In genomic region chr10:24681476-24682088, GRCh38 we compare ENCODE assay signal across 1 cellular context.
TF ChIP-seq lines count a peak whose summit lies in the region.

No MANE protein-coding gene starts in this region.

TF ChIP-seq in HEK293, 187 proteins besides CTCF, POLR2A, EP300 and RAD21 (continued from another document and continues in another):
- TF ChIP-seq ZNF18 (tag by site-specific recombination; IDR thresholded peaks at IDR 0.05) (no peak), ZBTB48 (tag by site-specific recombination; IDR thresholded peaks at IDR 0.05) (no peak), PBX3 (CRISPR knock-in tag; IDR thresholded peaks at IDR 0.05) (no peak), ZFHX2 (tag by site-specific recombination; conservative IDR thresholded peaks at IDR 0.05) (no peak), ZBTB1 (tag by site-specific recombination; IDR thresholded peaks at IDR 0.05) (no peak), SALL2 (tag by site-specific recombination; IDR thresholded peaks at IDR 0.05; ENCODE audit: borderline replicate concordance) (no peak), ZNF624 (tag by site-specific recombination; IDR thresholded peaks at IDR 0.05) (no peak), ZNF600 (tag by site-specific recombination; IDR thresholded peaks at IDR 0.05) (peak; percentile 55; the same call in 1 of the 2 replicates), KLF16 (tag by site-specific recombination; IDR thresholded peaks at IDR 0.05) (0 out of 2 replicates have a peak, but pooled peaks have one; percentile 38), IKZF3 (tag by site-specific recombination; IDR thresholded peaks at IDR 0.05) (no peak), ZSCAN30 (tag by site-specific recombination; IDR thresholded peaks at IDR 0.05) (0 out of 2 replicates have a peak, but pooled peaks have one; percentile 15), ZNF423 (tag by site-specific recombination; IDR thresholded peaks at IDR 0.05) (no peak), HIC1 (tag by site-specific recombination; IDR thresholded peaks at IDR 0.05) (no peak), ZNF544 (tag by site-specific recombination; IDR thresholded peaks at IDR 0.05) (no peak), ZNF175 (tag by site-specific recombination; IDR thresholded peaks at IDR 0.05) (no peak), ZNF132 (tag by site-specific recombination; IDR thresholded peaks at IDR 0.05; ENCODE audit: borderline replicate concordance) (no peak), ZNF138 (tag by site-specific recombination; IDR thresholded peaks at IDR 0.05; ENCODE audit: borderline replicate concordance) (no peak), ZIC2 (tag by site-specific recombination; IDR thresholded peaks at IDR 0.05) (no peak), OVOL3 (tag by site-specific recombination; IDR thresholded peaks at IDR 0.05) (no peak), KLF17 (tag by site-specific recombination; IDR thresholded peaks at IDR 0.05) (no peak), ZNF24 (tag by site-specific recombination; IDR thresholded peaks at IDR 0.05) (0 out of 2 replicates have a peak, but pooled peaks have one; percentile 27), ZNF488 (tag by site-specific recombination; IDR thresholded peaks at IDR 0.05) (no peak), SP7 (tag by site-specific recombination; IDR thresholded peaks at IDR 0.05) (0 out of 2 replicates have a peak, but pooled peaks have one; percentile 11), ZNF623 (tag by site-specific recombination; IDR thresholded peaks at IDR 0.05) (no peak), ZNF692 (tag by site-specific recombination; IDR thresholded peaks at IDR 0.05) (0 out of 2 replicates have a peak, but pooled peaks have one; percentile 35), ZBTB44 (tag by site-specific recombination; IDR thresholded peaks at IDR 0.05) (peak; percentile 19; the same call in 1 of the 2 replicates), ZNF335 (tag by site-specific recombination; conservative IDR thresholded peaks at IDR 0.05) (peak; percentile 71), PRDM4 (tag by site-specific recombination; IDR thresholded peaks at IDR 0.05) (0 out of 2 replicates have a peak, but pooled peaks have one; percentile 30), ZNF416 (tag by site-specific recombination; IDR thresholded peaks at IDR 0.05) (no peak), ZBTB17 (tag by site-specific recombination; IDR thresholded peaks at IDR 0.05) (peak; percentile 41; the same call in 1 of the 2 replicates), ZNF548 (tag by site-specific recombination; IDR thresholded peaks at IDR 0.05) (no peak), GLIS2 (tag by site-specific recombination; IDR thresholded peaks at IDR 0.05) (no peak), ZNF571 (tag by site-specific recombination; IDR thresholded peaks at IDR 0.05) (no peak), PRDM10 (tag by site-specific recombination; IDR thresholded peaks at IDR 0.05) (peak; percentile 50), ZNF2 (tag by site-specific recombination; IDR thresholded peaks at IDR 0.05) (no peak), ZNF707 (tag by site-specific recombination; IDR thresholded peaks at IDR 0.05) (no peak), KLF8 (tag by site-specific recombination; IDR thresholded peaks at IDR 0.05) (no peak), ZNF248 (tag by site-specific recombination; IDR thresholded peaks at IDR 0.05) (no peak), ZBTB10 (tag by site-specific recombination; IDR thresholded peaks at IDR 0.05) (no peak), ZFP41 (tag by site-specific recombination; IDR thresholded peaks at IDR 0.05; ENCODE audit: borderline replicate concordance) (no peak), ZNF510 (tag by site-specific recombination; IDR thresholded peaks at IDR 0.05; ENCODE audit: insufficient replicate concordance) (no peak), ZNF654 (tag by site-specific recombination; IDR thresholded peaks at IDR 0.05; ENCODE audit: low read depth) (no peak), ZNF549 (tag by site-specific recombination; IDR thresholded peaks at IDR 0.05) (no peak), GLI2 (tag by site-specific recombination; IDR thresholded peaks at IDR 0.05; ENCODE audit: borderline replicate concordance, low read depth) (no peak), TCF7L2 (IDR thresholded peaks at IDR 0.05; ENCODE audit: borderline replicate concordance, low read depth, low read length) (0 out of 2 replicates have a peak, but pooled peaks have one; percentile 38)
